ENCODE assay signal across 9 cellular contexts in the genomic region with DNA sequence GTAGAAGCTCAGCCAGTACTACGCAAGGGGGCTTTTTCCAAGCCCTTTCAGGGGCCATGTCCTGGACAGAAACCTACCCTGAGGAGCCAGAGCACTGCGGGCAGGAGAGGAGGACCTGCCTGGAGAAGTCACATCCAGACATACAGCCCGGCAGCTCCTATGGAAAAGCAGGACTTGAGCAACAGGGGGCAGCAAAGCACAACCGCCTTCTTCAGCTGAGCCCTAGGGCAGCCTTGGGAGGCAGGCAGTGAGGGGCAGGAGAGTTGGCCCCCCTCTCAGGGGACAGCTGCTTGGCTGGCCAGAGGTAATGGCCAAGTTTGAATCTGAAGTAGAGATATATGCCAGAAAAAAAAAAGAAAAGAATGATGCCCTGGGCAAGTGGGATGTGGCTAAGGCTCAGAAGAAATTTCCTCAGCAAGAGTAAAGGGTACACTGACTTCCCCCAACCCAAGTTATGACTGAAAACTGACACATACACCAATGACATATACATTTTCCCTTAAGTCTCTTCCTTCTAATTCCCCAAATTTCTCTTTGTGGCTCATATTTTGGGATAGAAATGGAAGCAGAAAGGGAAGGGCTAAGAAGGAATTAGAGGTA. TPM values are rescaled to one million over a fixed set of nuclear protein-coding genes. Genes with fewer than 3 reads are reported as not detected.
DNase-seq lines count a peak whose midpoint lies in the region; ATAC-seq and TF ChIP-seq lines count a peak whose summit lies in the region.
"Had no signal": no experiment of that assay in that cellular context is flagged by ENCODE, and none has a peak within 500 bp of the region (broad histone marks: within the 10 kb centered on the region; RNA-seq: fewer than 3 reads in every experiment).

No MANE protein-coding gene starts in this region.

- CTCF ChIA-PET in IMR-90 (lab: Yijun Ruan, JAX) = interaction anchor here (0.6 to 5.2 kb wide), 10 partner anchors 10 to 118 kb away, joined by 3 to 89 read pairs (median 6); no protein-coding TSS in a partner anchor

- H3K9me1 ChIP-seq in IMR-90 (ENCODE audit: insufficient read depth, low read length) = no peaks in the 10 kb centered on the region

- peaks cover 23 to 27% of the 10 kb centered on the region in 2 donors for H3K27me3 Mint-ChIP-seq in effector memory CD8-positive, alpha-beta T cell

- H3K4me1 ChIP-seq in IMR-90 (ENCODE audit: control insufficient read depth, insufficient read depth, low read length) = no peaks in the 10 kb centered on the region; the same call in 1 of the 2 replicates
- H3K4me1 ChIP-seq: HAP-1 had no signal

- ATAC-seq in IMR-90 (ENCODE audit: low read depth) = peak; percentile 99
- no peak for ATAC-seq in effector memory CD8-positive, alpha-beta T cell (replicated peaks)

- H2AFZ ChIP-seq in IMR-90 (replicated peaks; ENCODE audit: low read length, poor library complexity) = no peak overlapping the region

- H3K36me3 Mint-ChIP-seq in effector memory CD8-positive, alpha-beta T cell (ENCODE audit: insufficient read depth) = no peaks in the 10 kb centered on the region

- H3K23ac ChIP-seq in IMR-90 (ENCODE audit: low read depth, low read length) = no peak overlapping the region

- no peak overlapping the region for H2BK120ac ChIP-seq in IMR-90 (ENCODE audit: low read depth, low read length)

- no peaks in the 10 kb centered on the region for H4K20me1 ChIP-seq in IMR-90 (ENCODE audit: insufficient read depth, low read length)

- H3K27ac ChIP-seq in IMR-90 (ENCODE audit: insufficient read depth, low read length) = no peak overlapping the region

- no peak overlapping the region for H4K8ac ChIP-seq in IMR-90 (ENCODE audit: low read depth in 2 of 2, low read length in 2 of 2)

- no peak overlapping the region for H4K91ac ChIP-seq in IMR-90 (ENCODE audit: insufficient read depth, low read depth, low read length)

- peaks cover 50% of the 10 kb centered on the region for H3K27me3 ChIP-seq in IMR-90 (ENCODE audit: control insufficient read depth, insufficient read depth, low read length)

- no peak overlapping the region for H2AK5ac ChIP-seq in IMR-90 (ENCODE audit: low read depth, low read length)

- TF ChIP-seq POLR2A in IMR-90 (IDR thresholded peaks at IDR 0.05; ENCODE audit: low read depth, low read length) = no peak

- peak; percentile 82 for TF ChIP-seq CTCF in IMR-90 (conservative IDR thresholded peaks at IDR 0.05; ENCODE audit: low read depth, low read length)
- peak; percentile 85 for TF ChIP-seq CTCF in fibroblast of villous mesenchyme (IDR thresholded peaks at IDR 0.05; ENCODE audit: insufficient read depth, low read depth, low read length)

- in situ Hi-C loops in IMR-90 (cut with MboI; ENCODE audit: low sequenced_read_pairs) = no loop called here

- peaks cover 0 to 2% of the 10 kb centered on the region in 2 donors for H3K9me3 Mint-ChIP-seq in effector memory CD8-positive, alpha-beta T cell

- dilution Hi-C loops in IMR-90 (cut with HindIII; ENCODE audit: low sequenced_read_pairs, unreplicated experiment) = no loop called here

- no peak overlapping the region for H3K4me3 Mint-ChIP-seq in effector memory CD8-positive, alpha-beta T cell

- peaks cover 2% of the 10 kb centered on the region; the same call in 1 of the 2 replicates for H3K9me3 ChIP-seq in IMR-90 (ENCODE audit: control insufficient read depth, insufficient read depth, low read length)
- H3K9me3 ChIP-seq: HAP-1 had no signal

- peaks cover 3 to 7% of the 10 kb centered on the region in 2 donors for H3K4me1 Mint-ChIP-seq in effector memory CD8-positive, alpha-beta T cell (ENCODE audit: low read depth in 2 of 2)

- H4K5ac ChIP-seq in IMR-90 (ENCODE audit: low read depth, low read length) = no peak overlapping the region

- no peak overlapping the region for H3K9ac ChIP-seq in IMR-90 (ENCODE audit: low read depth, low read length)

- H2BK20ac ChIP-seq in IMR-90 (ENCODE audit: low read depth, low read length) = no peak overlapping the region

- no peak overlapping the region for H2BK5ac ChIP-seq in IMR-90 (ENCODE audit: low read depth, low read length, poor library complexity, severe bottlenecking)

- no peak overlapping the region for H3K18ac ChIP-seq in IMR-90 (ENCODE audit: low read depth, low read length)

- H3K4me2 ChIP-seq in IMR-90 (ENCODE audit: low read depth, low read length) = no peak overlapping the region

- intact Hi-C loops in IMR-90 (cut with micrococcal nuclease) = loop anchor here (1.0 to 5.0 kb wide), 4 partner anchors 100 to 216 kb away; no protein-coding TSS in a partner anchor

- no peaks in the 10 kb centered on the region for H3K79me1 ChIP-seq in IMR-90 (ENCODE audit: low read depth in 1 of 2, low read length in 2 of 2)

- H3K36me3 ChIP-seq in IMR-90 (ENCODE audit: control insufficient read depth, insufficient read depth, low read length) = no peaks in the 10 kb centered on the region
- H3K36me3 ChIP-seq: HAP-1 had no signal

- peak; percentile 87 for TF ChIP-seq RAD21 in IMR-90 (IDR thresholded peaks at IDR 0.05; ENCODE audit: low read length)

- POLR2A ChIA-PET in IMR-90 (lab: Charles Lee; ENCODE audit: unreplicated experiment) = no interaction called here

- peak; percentile 3 to 6 for DNase-seq in stimulated activated CD4-positive, alpha-beta T cell treated with anti-CD3 and anti-CD28 coated beads, Interleukin-2, amount 100 ng/mL, for 48 hours
- DNase-seq in stimulated activated CD4-positive, alpha-beta T cell treated with anti-CD3 and anti-CD28 coated beads, Interleukin-4, amount 100 ng/mL, for 1 hour = no peak
- DNase-seq in IMR-90 = peak; percentile 53
- DNase-seq in SKM-1 treated with dmso at 0.1 percent for 144 hours (lab: John Stamatoyannopoulos, UW; ENCODE audit: unreplicated experiment) = peak; percentile 49
- peak; percentile 69 for DNase-seq in fibroblast of villous mesenchyme (ENCODE audit: low read depth)
- DNase-seq in occipital lobe (lab: John Stamatoyannopoulos, UW) = peak; percentile 39
- DNase-seq in DMS79 (lab: John Stamatoyannopoulos, UW) = no peak
- DNase-seq in effector memory CD8-positive, alpha-beta T cell = no peak

- no peak overlapping the region for H3K14ac ChIP-seq in IMR-90 (replicated peaks; ENCODE audit: low read depth, low read length)

- H3K27ac Mint-ChIP-seq in effector memory CD8-positive, alpha-beta T cell = no peak overlapping the region

- H3K4me3 ChIP-seq in IMR-90 (ENCODE audit: insufficient read depth, low read depth, low read length) (no peak overlapping the region), fibroblast of villous mesenchyme (ENCODE audit: low read depth, low read length) (no peak overlapping the region)
- H3K4me3 ChIP-seq: HAP-1 had no signal

- H3K56ac ChIP-seq in IMR-90 (ENCODE audit: extremely low read depth, insufficient read depth, low read length) = no peak overlapping the region

- no peak overlapping the region for H3K4ac ChIP-seq in IMR-90 (ENCODE audit: low read depth, low read length)

- H2BK15ac ChIP-seq in IMR-90 (ENCODE audit: low read depth, low read length) = no peak overlapping the region

- WGBS in IMR-90 (ENCODE audit: extremely low coverage in 2 of 2, insufficient read length in 1 of 2), 2 experiments = 57% methylated on average over 2 of the region's 4 CpGs; no CpG with 5 or more reads in 1 of the 2 experiments

- no peak overlapping the region for H2AK9ac ChIP-seq in IMR-90 (replicated peaks; ENCODE audit: low read depth, low read length, poor library complexity)

- no TSS peak for BruUV-seq in IMR-90 (replicated peaks; lab: Mats Ljungman, UMichigan)

TF ChIP-seq in IMR-90, 13 proteins besides CTCF, POLR2A, EP300 and RAD21:
- TF ChIP-seq MAFK (IDR thresholded peaks at IDR 0.05; ENCODE audit: low read depth, low read length) = no peak
- peak; percentile 86 for TF ChIP-seq SMC3 (IDR thresholded peaks at IDR 0.05; ENCODE audit: low read depth, low read length)
- TF ChIP-seq MAZ (IDR thresholded peaks at IDR 0.05; ENCODE audit: borderline replicate concordance, low read depth, low read length) = peak; percentile 20; the same call in 1 of the 2 replicates

RNA-seq across cellular contexts. Expression of gene CYP19A1, which starts 56.9 kb away (rescaled TPM):
- total RNA-seq in IMR-90 (2012; rRNA removed) (not detected in 2 replicates), fibroblast of villous mesenchyme (not detected in 2 replicates), occipital lobe (0.94 TPM)
- polyA plus RNA-seq in IMR-90 (2012; rRNA removed) = not detected in 2 replicates
- not detected in 2 replicates for polyA plus RNA-seq in IMR-90 (2012; cell fraction: cytosol; rRNA removed)
- 0.10 TPM in 1 of 2 replicates, not detected in the other for polyA plus RNA-seq in IMR-90 (2012; cell fraction: nucleus; rRNA removed; ENCODE audit: low replicate concordance)

RNA-seq across cellular contexts. Expression of gene GLDN, which starts 60.0 kb away (rescaled TPM):
- total RNA-seq in IMR-90 (2012; rRNA removed) = under 0.01 TPM in 1 of 2 replicates, not detected in the other
- not detected in 2 replicates for polyA plus RNA-seq in IMR-90 (2012; rRNA removed)
- 0.02 and 0.14 TPM in 2 replicates for polyA plus RNA-seq in IMR-90 (2012; cell fraction: cytosol; rRNA removed)
- polyA plus RNA-seq in IMR-90 (2012; cell fraction: nucleus; rRNA removed; ENCODE audit: low replicate concordance) = 0.02 TPM in 1 of 2 replicates, not detected in the other
- 0.32 and 0.43 TPM in 2 replicates for total RNA-seq in fibroblast of villous mesenchyme
- 2.3 TPM for total RNA-seq in occipital lobe

Comparison
In these comparisons a context has a peak if more than half of its experiments do, and no peak if none do; other contexts are left out.
1. DNase-seq: peak in stimulated activated CD4-positive, alpha-beta T cell treated with anti-CD3 and anti-CD28 coated beads, Interleukin-2, amount 100 ng/mL, for 48 hours (2 of 2), IMR-90 (single experiment), SKM-1 treated with dmso at 0.1 percent for 144 hours (single experiment), fibroblast of villous mesenchyme (single experiment) and occipital lobe (single experiment); none in stimulated activated CD4-positive, alpha-beta T cell treated with anti-CD3 and anti-CD28 coated beads, Interleukin-4, amount 100 ng/mL, for 1 hour (single experiment), DMS79 (single experiment) and effector memory CD8-positive, alpha-beta T cell (0 of 3).